Comparison of ENCODE assay signal across 34 cellular contexts in genomic region chr22:22068657-22069056, GRCh38.
"Had no signal": no experiment of that assay in that cellular context is flagged by ENCODE, and none has a peak within 500 bp of the region (broad histone marks: within the 10 kb centered on the region; RNA-seq: fewer than 3 reads in every experiment).

No MANE protein-coding gene starts in this region.

- H3K4me2 ChIP-seq: hepatocyte had no signal

- DNase-seq: activated B cell treated with CpG ODN at 0.5 μM for 24 hours; activated CD4-positive, alpha-beta memory T cell treated with anti-CD3 and anti-CD28 coated beads for 36 hours; activated CD4-positive, alpha-beta T cell treated with anti-CD3 and anti-CD28 coated beads for 48 hours; activated CD4-positive, alpha-beta T cell treated with anti-CD3 and anti-CD28 coated beads, Interleukin-2, amount 50 U/mL, for 1 hour; activated CD8-positive, alpha-beta memory T cell treated with anti-CD3 and anti-CD28 coated beads, Interleukin-2, amount 10 ng/mL, durations not matched to agents 7 days and 5 days; activated CD8-positive, alpha-beta memory T cell treated with anti-CD3 and anti-CD28 coated beads, Interleukin-2, amount 50 U/mL, for 4 hours; activated CD8-positive, alpha-beta T cell treated with anti-CD3 and anti-CD28 coated beads, Interleukin-2, amount 10 ng/mL, durations not matched to agents 7 days and 5 days; activated effector memory CD4-positive, alpha-beta T cell treated with anti-CD3 and anti-CD28 coated beads, Interleukin-2, amount 50 U/mL, for 16 hours; activated naive CD4-positive, alpha-beta T cell treated with anti-CD3 and anti-CD28 coated beads for 36 hours; activated naive CD8-positive, alpha-beta T cell treated with anti-CD3 and anti-CD28 coated beads for 36 hours; activated naive CD8-positive, alpha-beta T cell treated with anti-CD3 and anti-CD28 coated beads, Interleukin-2, amount 50 U/mL, for 24 hours; activated T-cell treated with anti-CD3 and anti-CD28 coated beads, Interleukin-2, amount 50 U/mL, for 1 hour; activated T-cell treated with anti-CD3 and anti-CD28 coated beads, Interleukin-2, amount 50 U/mL, for 48 hours; adrenal gland; amygdala; aorta; body of pancreas; central memory CD4-positive, alpha-beta T cell; cerebellar nuclear complex; dorsolateral prefrontal cortex; effector CD4-positive, alpha-beta T cell; effector memory CD8-positive, alpha-beta T cell; erythroblast; esophagus squamous epithelium; foreskin melanocyte; heart right ventricle; T-helper 17 cell; T1000; WERI-Rb-1 had no signal

- H3K27me3 ChIP-seq: adrenal gland, body of pancreas, hepatocyte had no signal

- H3K4me3 ChIP-seq: adrenal gland, body of pancreas, cardiac muscle cell, coronary artery, dorsolateral prefrontal cortex, esophagus squamous epithelium, gastroesophageal sphincter, heart right ventricle, hepatocyte had no signal

- H3K79me2 ChIP-seq: hepatocyte had no signal

- H3K27ac ChIP-seq: adrenal gland, body of pancreas, cardiac muscle cell, coronary artery, dorsolateral prefrontal cortex, esophagus squamous epithelium, gastroesophageal sphincter, heart right ventricle, hepatocyte, WERI-Rb-1 had no signal

- H3K36me3 ChIP-seq: adrenal gland, cardiac muscle cell, esophagus squamous epithelium, gastroesophageal sphincter, heart right ventricle, WERI-Rb-1 had no signal

- H2AFZ ChIP-seq: hepatocyte had no signal

- ATAC-seq: activated CD4-positive, CD25-positive, alpha-beta regulatory T cell treated with anti-CD3 and anti-CD28 coated beads, Interleukin-2, amount 50 U/mL, for 24 hours; activated CD8-positive, alpha-beta memory T cell treated with anti-CD3 and anti-CD28 coated beads, Interleukin-2, amount 10 ng/mL, durations not matched to agents 7 days and 5 days; activated CD8-positive, alpha-beta T cell treated with anti-CD3 and anti-CD28 coated beads, Interleukin-2, amount 10 ng/mL, durations not matched to agents 7 days and 5 days; activated naive CD8-positive, alpha-beta T cell treated with anti-CD3 and anti-CD28 coated beads, Interleukin-2, amount 50 U/mL, for 24 hours; body of pancreas; effector memory CD8-positive, alpha-beta T cell; gastroesophageal sphincter; heart right ventricle; T-helper 17 cell had no signal

- H3K4me1 ChIP-seq: adrenal gland, body of pancreas, esophagus squamous epithelium, gastroesophageal sphincter, heart right ventricle had no signal

- H3K9me3 ChIP-seq: adrenal gland, body of pancreas, esophagus squamous epithelium, gastroesophageal sphincter, heart right ventricle had no signal
